ENCODE assay signal across 1 cellular context in genomic region chr11:96303067-96303466, GRCh38.
TF ChIP-seq lines count a peak whose summit lies in the region.

No MANE protein-coding gene starts in this region.

TF ChIP-seq in WTC11, 78 proteins besides CTCF, POLR2A, EP300 and RAD21 (continued from another document):
- TF ChIP-seq IRF1 (CRISPR knock-in tag; IDR thresholded peaks at IDR 0.05), result no peak
